ENCODE assay signal across 32 cellular contexts in the genomic region with DNA sequence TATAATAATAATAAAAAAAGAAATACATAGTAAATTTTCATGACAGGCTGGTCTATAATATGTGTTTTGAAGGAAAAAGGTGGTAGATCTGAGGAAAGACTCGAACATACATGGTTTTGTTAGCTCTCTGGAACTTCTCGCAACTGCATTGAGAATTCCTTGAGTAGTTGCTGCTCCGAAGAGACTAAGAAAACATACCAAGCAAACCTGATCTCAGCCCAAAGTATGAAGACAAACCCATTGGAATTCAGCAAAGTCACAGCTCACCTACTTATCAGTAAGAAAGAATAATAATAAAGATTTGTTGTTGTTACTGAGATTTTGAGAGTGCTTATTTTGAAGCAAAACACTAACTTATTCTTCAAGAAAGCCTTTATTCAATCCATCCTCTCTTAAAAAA.
"Had no signal": no experiment of that assay in that cellular context is flagged by ENCODE, and none has a peak within 500 bp of the region (broad histone marks: within the 10 kb centered on the region; RNA-seq: fewer than 3 reads in every experiment).

No MANE protein-coding gene starts in this region.

- H3K27me3 Mint-ChIP-seq: activated B cell treated with CpG ODN at 0.5 μM for 24 hours; activated CD4-positive, alpha-beta memory T cell treated with anti-CD3 and anti-CD28 coated beads for 36 hours; activated CD4-positive, alpha-beta T cell treated with anti-CD3 and anti-CD28 coated beads, Interleukin-2, amount 10 ng/mL, durations not matched to agents 24 days and 14 days; activated CD8-positive, alpha-beta T cell treated with anti-CD3 and anti-CD28 coated beads for 36 hours; activated naive CD4-positive, alpha-beta T cell treated with anti-CD3 and anti-CD28 coated beads, Interleukin-2, amount 10 ng/mL, durations not matched to agents 7 days and 5 days; activated naive CD4-positive, alpha-beta T cell treated with anti-CD3 and anti-CD28 coated beads, Interleukin-2, amount 50 U/mL, for 24 hours; activated naive CD8-positive, alpha-beta T cell; activated naive CD8-positive, alpha-beta T cell treated with anti-CD3 and anti-CD28 coated beads, Interleukin-2, amount 10 ng/mL, durations not matched to agents 7 days and 5 days; activated naive CD8-positive, alpha-beta T cell treated with anti-CD3 and anti-CD28 coated beads, Interleukin-2, amount 50 U/mL, for 24 hours; brain; central memory CD8-positive, alpha-beta T cell had no signal

- H3K36me3 Mint-ChIP-seq: activated CD4-positive, alpha-beta memory T cell treated with anti-CD3 and anti-CD28 coated beads for 36 hours; activated naive CD4-positive, alpha-beta T cell treated with anti-CD3 and anti-CD28 coated beads, Interleukin-2, amount 10 ng/mL, durations not matched to agents 7 days and 5 days; activated naive CD4-positive, alpha-beta T cell treated with anti-CD3 and anti-CD28 coated beads, Interleukin-2, amount 50 U/mL, for 24 hours; activated naive CD8-positive, alpha-beta T cell; activated naive CD8-positive, alpha-beta T cell treated with anti-CD3 and anti-CD28 coated beads, Interleukin-2, amount 10 ng/mL, durations not matched to agents 7 days and 5 days; brain had no signal

- H3K4me3 Mint-ChIP-seq: activated B cell treated with CpG ODN at 0.5 μM for 24 hours; activated CD4-positive, alpha-beta memory T cell treated with anti-CD3 and anti-CD28 coated beads for 36 hours; activated CD4-positive, alpha-beta T cell treated with anti-CD3 and anti-CD28 coated beads, Interleukin-2, amount 10 ng/mL, durations not matched to agents 24 days and 14 days; activated CD8-positive, alpha-beta T cell treated with anti-CD3 and anti-CD28 coated beads for 36 hours; activated naive CD4-positive, alpha-beta T cell treated with anti-CD3 and anti-CD28 coated beads, Interleukin-2, amount 10 ng/mL, durations not matched to agents 7 days and 5 days; activated naive CD4-positive, alpha-beta T cell treated with anti-CD3 and anti-CD28 coated beads, Interleukin-2, amount 50 U/mL, for 24 hours; activated naive CD8-positive, alpha-beta T cell; activated naive CD8-positive, alpha-beta T cell treated with anti-CD3 and anti-CD28 coated beads, Interleukin-2, amount 10 ng/mL, durations not matched to agents 7 days and 5 days; activated naive CD8-positive, alpha-beta T cell treated with anti-CD3 and anti-CD28 coated beads, Interleukin-2, amount 50 U/mL, for 24 hours; brain; central memory CD8-positive, alpha-beta T cell; T-helper 1 cell treated with Interleukin-12 subunit alpha and Interleukin-12 subunit beta and Interleukin-4 antibody, amounts not matched to agents 30 μg/mL and 1 μg/mL, for 36 hours; T-helper 2 cell treated with Interferon-gamma antibody and Interleukin-4, amounts not matched to agents 5 μg/mL and 100 μg/mL, for 36 hours had no signal

- H3K36me3 ChIP-seq: cardiac muscle cell had no signal

- H3K4me3 ChIP-seq: cardiac muscle cell had no signal

- H3K27ac Mint-ChIP-seq: activated B cell treated with CpG ODN at 0.5 μM for 24 hours; activated CD4-positive, alpha-beta memory T cell treated with anti-CD3 and anti-CD28 coated beads for 36 hours; activated CD4-positive, alpha-beta T cell treated with anti-CD3 and anti-CD28 coated beads, Interleukin-2, amount 10 ng/mL, durations not matched to agents 24 days and 14 days; activated CD8-positive, alpha-beta T cell treated with anti-CD3 and anti-CD28 coated beads for 36 hours; activated naive CD4-positive, alpha-beta T cell treated with anti-CD3 and anti-CD28 coated beads, Interleukin-2, amount 10 ng/mL, durations not matched to agents 7 days and 5 days; activated naive CD4-positive, alpha-beta T cell treated with anti-CD3 and anti-CD28 coated beads, Interleukin-2, amount 50 U/mL, for 24 hours; activated naive CD8-positive, alpha-beta T cell; activated naive CD8-positive, alpha-beta T cell treated with anti-CD3 and anti-CD28 coated beads, Interleukin-2, amount 10 ng/mL, durations not matched to agents 7 days and 5 days; activated naive CD8-positive, alpha-beta T cell treated with anti-CD3 and anti-CD28 coated beads, Interleukin-2, amount 50 U/mL, for 24 hours; activated T-helper 2 cell treated with anti-CD3 and anti-CD28 coated beads, Interferon-gamma antibody, Interleukin-2, Interleukin-4, amounts not matched to agents 10 μg/mL and 5 μg/mL and 100 μg/mL, durations not matched to agents 14 hours and 24 hours and 36 hours; brain; T-helper 1 cell treated with Interleukin-12 subunit alpha and Interleukin-12 subunit beta and Interleukin-4 antibody, amounts not matched to agents 30 μg/mL and 1 μg/mL, for 36 hours; T-helper 2 cell treated with Interferon-gamma antibody and Interleukin-4, amounts not matched to agents 5 μg/mL and 100 μg/mL, for 36 hours had no signal

- H3K4me1 Mint-ChIP-seq: activated B cell treated with CpG ODN at 0.5 μM for 24 hours; activated CD4-positive, alpha-beta T cell treated with anti-CD3 and anti-CD28 coated beads, Interleukin-2, amount 10 ng/mL, durations not matched to agents 24 days and 14 days; activated naive CD4-positive, alpha-beta T cell treated with anti-CD3 and anti-CD28 coated beads, Interleukin-2, amount 10 ng/mL, durations not matched to agents 7 days and 5 days; activated naive CD4-positive, alpha-beta T cell treated with anti-CD3 and anti-CD28 coated beads, Interleukin-2, amount 50 U/mL, for 24 hours; activated naive CD8-positive, alpha-beta T cell treated with anti-CD3 and anti-CD28 coated beads, Interleukin-2, amount 10 ng/mL, durations not matched to agents 7 days and 5 days; activated naive CD8-positive, alpha-beta T cell treated with anti-CD3 and anti-CD28 coated beads, Interleukin-2, amount 50 U/mL, for 24 hours; brain; central memory CD8-positive, alpha-beta T cell had no signal

- ATAC-seq: activated CD8-positive, alpha-beta T cell treated with anti-CD3 and anti-CD28 coated beads for 36 hours; activated naive CD8-positive, alpha-beta T cell treated with anti-CD3 and anti-CD28 coated beads, Interleukin-2, amount 50 U/mL, for 24 hours had no signal

- DNase-seq: activated B cell treated with CpG ODN at 0.5 μM for 24 hours; activated CD4-positive, alpha-beta memory T cell treated with anti-CD3 and anti-CD28 coated beads for 36 hours; activated CD4-positive, alpha-beta T cell treated with anti-CD3 and anti-CD28 coated beads for 4 hours; activated CD4-positive, alpha-beta T cell treated with anti-CD3 and anti-CD28 coated beads, Interleukin-2, amount 10 ng/mL, durations not matched to agents 24 days and 14 days; activated CD4-positive, alpha-beta T cell treated with anti-CD3 and anti-CD28 coated beads, Interleukin-2, amount 50 U/mL, for 1 hour; activated CD4-positive, alpha-beta T cell treated with anti-CD3 and anti-CD28 coated beads, Interleukin-2, amount 50 U/mL, for 4 hours; activated CD4-positive, CD25-positive, alpha-beta regulatory T cell treated with anti-CD3 and anti-CD28 coated beads, Interleukin-2, amount 50 U/mL, for 72 hours; activated CD8-positive, alpha-beta memory T cell treated with anti-CD3 and anti-CD28 coated beads, Interleukin-2, amount 50 U/mL, for 4 hours; activated CD8-positive, alpha-beta T cell treated with anti-CD3 and anti-CD28 coated beads for 36 hours; activated effector memory CD4-positive, alpha-beta T cell treated with Interleukin-2 at 50 U/mL for 16 hours; activated gamma-delta T cell; activated naive CD4-positive, alpha-beta T cell treated with anti-CD3 and anti-CD28 coated beads, Interleukin-2, amount 10 ng/mL, durations not matched to agents 7 days and 5 days; activated naive CD4-positive, alpha-beta T cell treated with Interleukin-2 at 50 U/mL for 16 hours; activated naive CD8-positive, alpha-beta T cell treated with anti-CD3 and anti-CD28 coated beads, Interleukin-2, amount 10 ng/mL, durations not matched to agents 7 days and 5 days; activated naive CD8-positive, alpha-beta T cell treated with anti-CD3 and anti-CD28 coated beads, Interleukin-2, amount 50 U/mL, for 24 hours; activated T-cell treated with anti-CD3 and anti-CD28 coated beads for 4 hours; activated T-cell treated with anti-CD3 and anti-CD28 coated beads, Interleukin-2, amount 50 U/mL, for 1 hour; activated T-cell treated with anti-CD3 and anti-CD28 coated beads, Interleukin-2, amount 50 U/mL, for 48 hours; aorta; caudate nucleus; SW 1271; T-helper 1 cell; T-helper 2 cell; T-helper 9 cell had no signal

- H3K9me3 Mint-ChIP-seq: activated CD8-positive, alpha-beta T cell treated with anti-CD3 and anti-CD28 coated beads for 36 hours; brain had no signal

- H3K27me3 ChIP-seq: cardiac muscle cell had no signal
